In the genomic region with DNA sequence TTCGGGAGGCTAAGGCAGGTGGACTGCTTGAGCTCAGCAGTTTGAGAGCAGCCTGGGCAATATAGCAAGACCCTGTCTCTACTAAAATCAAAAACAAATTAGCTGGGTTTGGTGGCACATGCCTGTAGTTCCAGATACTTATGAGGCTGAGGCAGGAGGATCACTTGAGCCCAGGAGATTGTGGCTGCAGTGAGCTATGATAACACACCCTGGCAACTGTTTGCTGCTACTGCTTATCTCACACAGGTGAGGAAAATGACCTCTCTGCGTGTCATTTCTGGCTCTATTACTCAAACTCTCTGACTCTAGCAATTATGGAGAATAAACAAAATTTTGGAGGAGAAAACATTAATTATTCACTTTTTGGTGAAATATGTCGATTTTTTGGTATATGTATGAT, we compare ENCODE assay signal across 1 cellular context.
TF ChIP-seq lines count a peak whose summit lies in the region.

No MANE protein-coding gene starts in this region.

TF ChIP-seq in GM12891, 5 proteins besides CTCF, POLR2A, EP300 and RAD21:
- no peak for TF ChIP-seq POU2F2 (IDR thresholded peaks at IDR 0.05; ENCODE audit: low read depth, low read length)
- TF ChIP-seq TAF1 (IDR thresholded peaks at IDR 0.05; ENCODE audit: low read depth, low read length): no peak
- no peak for TF ChIP-seq POLR2AphosphoS5 (IDR thresholded peaks at IDR 0.05; ENCODE audit: low read depth, low read length)
- no peak for TF ChIP-seq SPI1 (IDR thresholded peaks at IDR 0.05; ENCODE audit: low read depth, low read length)
- TF ChIP-seq PAX5 (IDR thresholded peaks at IDR 0.05; ENCODE audit: insufficient read depth, low read length, severe bottlenecking): no peak
